In genomic region chr21:35896060-35896459, GRCh38 we compare ENCODE assay signal across 1 cellular context.
TF ChIP-seq lines count a peak whose summit lies in the region.

No MANE protein-coding gene starts in this region.

TF ChIP-seq in GM23338, 12 proteins besides CTCF, POLR2A, EP300 and RAD21 (continued from another document):
- TF ChIP-seq ZNF462 (CRISPR knock-in tag; IDR thresholded peaks at IDR 0.05) (no peak), EZH2phosphoT487 (IDR thresholded peaks at IDR 0.05; ENCODE audit: unreplicated experiment) (no peak), NANOG (IDR thresholded peaks at IDR 0.05; ENCODE audit: borderline replicate concordance) (no peak), ZNF114 (CRISPR knock-in tag; IDR thresholded peaks at IDR 0.05) (no peak)
